Comparison of ENCODE assay signal across 25 cellular contexts in genomic region chr2:890791-891190, GRCh38.
DNase-seq lines count a peak whose midpoint lies in the region; ATAC-seq and TF ChIP-seq lines count a peak whose summit lies in the region.
"Had no signal": no experiment of that assay in that cellular context is flagged by ENCODE, and none has a peak within 500 bp of the region (broad histone marks: within the 10 kb centered on the region; RNA-seq: fewer than 3 reads in every experiment).

No MANE protein-coding gene starts in this region.

- H3K36me3 ChIP-seq in adipocyte (ENCODE audit: control insufficient read depth, insufficient read depth, low read length, severe bottlenecking), result no peaks in the 10 kb centered on the region
- H3K36me3 ChIP-seq: gastroesophageal sphincter, pancreas, spleen, uterus had no signal

- H3K4me3 ChIP-seq in adipocyte (ENCODE audit: low read length), result no peak overlapping the region
- H3K4me3 ChIP-seq: gastroesophageal sphincter, pancreas, spleen, uterus had no signal

- H3K9me3 Mint-ChIP-seq in T-helper 2 cell treated with Interferon-gamma antibody and Interleukin-4, amounts not matched to agents 5 μg/mL and 100 μg/mL, for 36 hours, result no peaks in the 10 kb centered on the region
- H3K9me3 Mint-ChIP-seq: activated T-helper 2 cell treated with anti-CD3 and anti-CD28 coated beads, Interferon-gamma antibody, Interleukin-2, Interleukin-4, amounts not matched to agents 10 μg/mL and 5 μg/mL and 100 μg/mL, durations not matched to agents 14 hours and 24 hours and 36 hours had no signal

- no peak overlapping the region for H3K4me3 Mint-ChIP-seq in T-helper 2 cell treated with Interferon-gamma antibody and Interleukin-4, amounts not matched to agents 5 μg/mL and 100 μg/mL, for 36 hours
- H3K4me3 Mint-ChIP-seq: activated naive CD8-positive, alpha-beta T cell treated with anti-CD3 and anti-CD28 coated beads for 36 hours; CD14-positive monocyte; natural killer cell treated with Interleukin-12 subunit alpha and Interleukin-12 subunit beta and Interleukin-15 and Interleukin-18, amount 100 ng/mL, for 72 hours; stimulated activated naive B cell treated with anti-CD40 and anti-IgM and Interleukin-4, amounts not matched to agents 10 μg/mL and 1 μg/mL and 100 μg/mL, for 72 hours had no signal

- H3K9me3 ChIP-seq in adipocyte (ENCODE audit: control insufficient read depth, low read length), result no peaks in the 10 kb centered on the region
- H3K9me3 ChIP-seq: pancreas, uterus had no signal

- DNase-seq in AG09319 (ENCODE audit: extremely low read depth, low read depth) (peak; percentile 81), GM04504 (ENCODE audit: low read depth) (peak; percentile 5), adipocyte (ENCODE audit: low read depth) (peak; percentile 86), kidney tubule cell (ENCODE audit: low spot score) (peak; percentile 24)
- DNase-seq in T-helper 2 cell treated with Interferon-gamma antibody and Interleukin-4, amounts not matched to agents 5 μg/mL and 100 μg/mL, for 36 hours (ENCODE audit: low spot score), result no peak
- DNase-seq: activated CD4-positive, alpha-beta T cell treated with anti-CD3 and anti-CD28 coated beads, Interleukin-2, amount 50 U/mL, for 1 hour; activated naive CD8-positive, alpha-beta T cell treated with anti-CD3 and anti-CD28 coated beads for 36 hours; hypothalamus; NCI-H1694 treated with DMSO at 0.1 percent for 48 hours; NCI-H524 treated with DMSO at 0.1 percent for 48 hours; pancreas; right cardiac atrium; spleen; stimulated activated CD4-positive, alpha-beta T cell treated with anti-CD3 and anti-CD28 coated beads, Interleukin-2, amount 100 ng/mL, for 48 hours; stimulated activated naive B cell treated with anti-CD40 and anti-IgM and Interleukin-4, amounts not matched to agents 10 μg/mL and 1 μg/mL and 100 μg/mL, for 72 hours; uterus had no signal

- peaks cover 14% of the 10 kb centered on the region for H3K27me3 Mint-ChIP-seq in T-helper 2 cell treated with Interferon-gamma antibody and Interleukin-4, amounts not matched to agents 5 μg/mL and 100 μg/mL, for 36 hours (ENCODE audit: low read depth)

- ATAC-seq in HG03439 (IDR thresholded peaks at IDR 0.05; ENCODE audit: unreplicated experiment) (no peak), GM19455 (IDR thresholded peaks at IDR 0.05; ENCODE audit: unreplicated experiment) (no peak), HG03565 (IDR thresholded peaks at IDR 0.05; ENCODE audit: unreplicated experiment) (no peak)
- ATAC-seq: gastroesophageal sphincter; pancreas; right cardiac atrium; SK-N-SH treated with all-trans-retinoic acid at 6 μM for 48 hours; stimulated activated naive B cell treated with anti-CD40 and anti-IgM and Interleukin-4, amounts not matched to agents 10 μg/mL and 1 μg/mL and 100 μg/mL, for 72 hours had no signal

- no peaks in the 10 kb centered on the region for H3K36me3 Mint-ChIP-seq in T-helper 2 cell treated with Interferon-gamma antibody and Interleukin-4, amounts not matched to agents 5 μg/mL and 100 μg/mL, for 36 hours (ENCODE audit: low read depth)
- H3K36me3 Mint-ChIP-seq: activated naive CD8-positive, alpha-beta T cell treated with anti-CD3 and anti-CD28 coated beads for 36 hours; CD14-positive monocyte had no signal

- no peak overlapping the region for H3K9ac ChIP-seq in adipocyte (ENCODE audit: low read length)
- H3K9ac ChIP-seq: KMS-11 had no signal

- H3K27ac Mint-ChIP-seq in T-helper 2 cell treated with Interferon-gamma antibody and Interleukin-4, amounts not matched to agents 5 μg/mL and 100 μg/mL, for 36 hours, result no peak overlapping the region
- H3K27ac Mint-ChIP-seq: activated naive CD8-positive, alpha-beta T cell treated with anti-CD3 and anti-CD28 coated beads for 36 hours; activated T-helper 2 cell treated with anti-CD3 and anti-CD28 coated beads, Interferon-gamma antibody, Interleukin-2, Interleukin-4, amounts not matched to agents 10 μg/mL and 5 μg/mL and 100 μg/mL, durations not matched to agents 14 hours and 24 hours and 36 hours; natural killer cell treated with Interleukin-12 subunit alpha and Interleukin-12 subunit beta and Interleukin-15 and Interleukin-18, amount 100 ng/mL, for 72 hours; stimulated activated naive B cell treated with anti-CD40 and anti-IgM and Interleukin-4, amounts not matched to agents 10 μg/mL and 1 μg/mL and 100 μg/mL, for 72 hours had no signal

- H3K4me1 ChIP-seq in adipocyte (ENCODE audit: control insufficient read depth, insufficient read depth, low read length), result no peaks in the 10 kb centered on the region
- H3K4me1 ChIP-seq: gastroesophageal sphincter, pancreas, spleen, uterus had no signal

- TF ChIP-seq CTCF in AG09319 (IDR thresholded peaks at IDR 0.05; ENCODE audit: low read depth, low read length), result no peak

- peaks cover 19% of the 10 kb centered on the region for H3K27me3 ChIP-seq in adipocyte (replicated peaks; ENCODE audit: control insufficient read depth, insufficient read depth, low read length)
- H3K27me3 ChIP-seq: pancreas, uterus had no signal

- H3K4me1 Mint-ChIP-seq in T-helper 2 cell treated with Interferon-gamma antibody and Interleukin-4, amounts not matched to agents 5 μg/mL and 100 μg/mL, for 36 hours (ENCODE audit: low read depth), result no peaks in the 10 kb centered on the region
- H3K4me1 Mint-ChIP-seq: activated naive CD8-positive, alpha-beta T cell treated with anti-CD3 and anti-CD28 coated beads for 36 hours; CD14-positive monocyte; stimulated activated naive B cell treated with anti-CD40 and anti-IgM and Interleukin-4, amounts not matched to agents 10 μg/mL and 1 μg/mL and 100 μg/mL, for 72 hours had no signal
